In genomic region chr13:106565127-106565775, GRCh38 we compare ENCODE assay signal across 12 cellular contexts. TPM values are rescaled to one million over a fixed set of nuclear protein-coding genes. Genes with fewer than 3 reads are reported as not detected.
A peak's percentile ranks its signal among the peaks of the same experiment; 100 is the strongest.
DNase-seq lines count a peak whose midpoint lies in the region; ATAC-seq and TF ChIP-seq lines count a peak whose summit lies in the region.
"Had no signal": no experiment of that assay in that cellular context is flagged by ENCODE, and none has a peak within 500 bp of the region (broad histone marks: within the 10 kb centered on the region; RNA-seq: fewer than 3 reads in every experiment).

No MANE protein-coding gene starts in this region.

- no peaks in the 10 kb centered on the region for H3K27me3 ChIP-seq in iPS-18a (ENCODE audit: control insufficient read depth, insufficient read depth, low read length)
- H3K27me3 ChIP-seq in tibial nerve = no peaks in the 10 kb centered on the region
- H3K27me3 ChIP-seq: adrenal gland had no signal

- no peak for DNase-seq in activated naive CD4-positive, alpha-beta T cell treated with anti-CD3 and anti-CD28 coated beads for 36 hours
- no peak for DNase-seq in activated naive CD4-positive, alpha-beta T cell treated with Interleukin-2 at 50 U/mL for 16 hours
- DNase-seq in tibial nerve (ENCODE audit: low spot score in 2 of 2) = no peak
- DNase-seq in mesenteric fat pad (ENCODE audit: low spot score) = no peak
- DNase-seq in NCI-H2171 (lab: John Stamatoyannopoulos, UW) = no peak
- DNase-seq: adrenal gland; midbrain; NCI-H510A; stimulated activated naive CD4-positive, alpha-beta T cell had no signal

- H3K9me3 Mint-ChIP-seq in activated naive CD4-positive, alpha-beta T cell treated with anti-CD3 and anti-CD28 coated beads for 36 hours = no peaks in the 10 kb centered on the region

- TF ChIP-seq EP300 in tibial nerve (IDR thresholded peaks at IDR 0.05) = no peak

- H3K9me3 ChIP-seq in iPS-18a (ENCODE audit: control insufficient read depth, low read depth, low read length) (no peaks in the 10 kb centered on the region), tibial nerve (no peaks in the 10 kb centered on the region)
- H3K9me3 ChIP-seq: adrenal gland had no signal

- H3K4me1 Mint-ChIP-seq in activated naive CD4-positive, alpha-beta T cell treated with anti-CD3 and anti-CD28 coated beads for 36 hours (ENCODE audit: low read depth) = peaks cover 66% of the 10 kb centered on the region

- peak overlapping the region; percentile 99 for H3K4me3 Mint-ChIP-seq in activated naive CD4-positive, alpha-beta T cell treated with anti-CD3 and anti-CD28 coated beads for 36 hours

- TF ChIP-seq CTCF in VCaP (conservative IDR thresholded peaks at IDR 0.05) = no peak
- no peak for TF ChIP-seq CTCF in tibial nerve (IDR thresholded peaks at IDR 0.05)

- peaks cover 52% of the 10 kb centered on the region for H3K4me1 ChIP-seq in iPS-18a (ENCODE audit: control insufficient read depth, low read depth, low read length)
- H3K4me1 ChIP-seq in tibial nerve = peaks cover 0 to 70% (median 38%) of the 10 kb centered on the region in 4 donors

- peak overlapping the region; percentile 96 for H3K27ac ChIP-seq in VCaP
- no peak overlapping the region for H3K27ac ChIP-seq in iPS-18a (ENCODE audit: low read length)
- peak overlapping the region in 2 of 4 donors; percentile 98 to 99 for H3K27ac ChIP-seq in tibial nerve
- H3K27ac ChIP-seq: adrenal gland had no signal

- no peak for TF ChIP-seq POLR2A in tibial nerve (IDR thresholded peaks at IDR 0.05)

- CTCF ChIA-PET in activated naive CD4-positive, alpha-beta T cell treated with anti-CD3 and anti-CD28 coated beads for 36 hours (lab: Charles Lee) = interaction anchor here (0.7 to 2.5 kb wide), 3 partner anchors 29 to 55 kb away, joined by 4 to 12 read pairs (median 4); partner anchors contain the start of gene EFNB2

- no peak overlapping the region for H3K9ac ChIP-seq in iPS-18a (ENCODE audit: low read length)

- intact Hi-C loops in activated naive CD4-positive, alpha-beta T cell treated with anti-CD3 and anti-CD28 coated beads for 36 hours (cut with micrococcal nuclease) = loop anchor here (5.0 kb wide), 1 partner anchor 1652 kb away; the partner anchor contains the start of genes ABHD13 and LIG4

- ATAC-seq in HG03378 (IDR thresholded peaks at IDR 0.05; ENCODE audit: unreplicated experiment) = no peak

- H3K36me3 ChIP-seq in iPS-18a (ENCODE audit: control insufficient read depth, low read depth, low read length) = no peaks in the 10 kb centered on the region
- no peaks in the 10 kb centered on the region for H3K36me3 ChIP-seq in tibial nerve
- H3K36me3 ChIP-seq: adrenal gland had no signal

- 46 to 47% methylated on average over 4 of the region's 4 CpGs for WGBS in tibial nerve, 2 donors

- H3K27ac Mint-ChIP-seq in activated naive CD4-positive, alpha-beta T cell treated with anti-CD3 and anti-CD28 coated beads for 36 hours = peak overlapping the region; percentile 43

- no peaks in the 10 kb centered on the region for H3K27me3 Mint-ChIP-seq in activated naive CD4-positive, alpha-beta T cell treated with anti-CD3 and anti-CD28 coated beads for 36 hours (ENCODE audit: low read depth)

- H3K4me3 ChIP-seq in iPS-18a (ENCODE audit: low read length) = peak overlapping the region; percentile 73
- H3K4me3 ChIP-seq in tibial nerve = peak overlapping the region in 3 of 4 donors; percentile 4 to 100 (median 95)

- peaks cover 25% of the 10 kb centered on the region for H3K36me3 Mint-ChIP-seq in activated naive CD4-positive, alpha-beta T cell treated with anti-CD3 and anti-CD28 coated beads for 36 hours (ENCODE audit: low read depth)

RNA-seq across cellular contexts. Expression of gene ARGLU1, which starts 2.7 kb away (rescaled TPM):
- 10 to 100 TPM; 82.3 to 86.6 TPM for total RNA-seq in activated naive CD4-positive, alpha-beta T cell treated with anti-CD3 and anti-CD28 coated beads for 36 hours
- total RNA-seq in tibial nerve (100 to 1,000 TPM; 115 to 148 (median 138) TPM), mesenteric fat pad (63.7 TPM)

RNA-seq across cellular contexts. Expression of gene EFNB2, which starts 29.8 kb away (rescaled TPM):
- under 1 TPM; 0.07 to 0.12 TPM for total RNA-seq in activated naive CD4-positive, alpha-beta T cell treated with anti-CD3 and anti-CD28 coated beads for 36 hours
- total RNA-seq in tibial nerve = 10 to 100 TPM; 12.6 to 20.8 (median 18.3) TPM
- 21.6 TPM for total RNA-seq in mesenteric fat pad

Comparison
In these comparisons a context has a peak if more than half of its experiments do, and no peak if none do; other contexts are left out.
1. RNA of gene EFNB2, which starts 29.8 kb away (total RNA-seq): 21.6 TPM in mesenteric fat pad (single experiment) and 12.6 to 20.8 TPM in tibial nerve; 0.07 to 0.12 TPM in activated naive CD4-positive, alpha-beta T cell treated with anti-CD3 and anti-CD28 coated beads for 36 hours; every median in the first group is over 10 times any median in the second.